In the genomic region with DNA sequence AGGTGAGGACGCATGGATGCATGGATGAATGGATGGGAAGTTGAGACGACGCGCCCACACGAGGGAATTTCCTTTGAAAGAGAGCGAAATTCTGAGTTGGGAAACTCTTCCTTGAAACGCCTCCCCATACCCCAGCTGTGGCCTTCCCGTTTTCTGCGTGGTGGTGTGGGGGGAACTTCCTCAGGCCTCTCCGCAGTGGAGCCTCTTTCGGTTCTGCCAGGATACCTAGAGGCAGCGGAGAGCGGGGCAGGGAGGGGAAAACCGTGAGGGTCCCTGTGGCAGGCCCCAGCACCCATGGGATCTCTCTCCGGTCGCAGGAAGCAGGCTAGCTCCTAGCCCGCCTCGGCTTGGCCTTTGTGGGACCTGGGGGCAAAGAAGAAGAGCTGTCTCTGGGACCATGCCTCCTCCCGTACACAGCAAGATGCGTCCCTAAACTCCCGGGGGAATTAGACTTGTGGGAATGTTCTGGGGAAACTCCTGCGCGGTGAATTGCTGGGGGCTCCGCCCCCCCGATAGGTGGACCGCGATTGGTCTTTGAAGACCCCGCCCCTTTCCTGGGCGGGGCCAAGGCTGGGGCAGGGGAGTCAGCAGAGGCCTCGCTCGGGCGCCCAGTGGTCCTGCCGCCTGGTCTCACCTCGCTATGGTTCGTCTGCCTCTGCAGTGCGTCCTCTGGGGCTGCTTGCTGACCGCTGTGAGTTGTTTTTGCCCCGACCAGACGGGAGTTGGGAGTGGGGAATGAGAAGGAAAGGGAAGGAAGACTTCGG, we compare ENCODE assay signal across 1 cellular context.
TF ChIP-seq lines count a peak whose summit lies in the region.

A gene (plus strand): TSS at position 611 of the 764 bp plus-strand sequence. CDS start 30 bp downstream, at position 641.

TF ChIP-seq in HepG2, 621 proteins besides CTCF, POLR2A, EP300 and RAD21 (continued from another document and continues in another):
- TF ChIP-seq, protein P1, sequence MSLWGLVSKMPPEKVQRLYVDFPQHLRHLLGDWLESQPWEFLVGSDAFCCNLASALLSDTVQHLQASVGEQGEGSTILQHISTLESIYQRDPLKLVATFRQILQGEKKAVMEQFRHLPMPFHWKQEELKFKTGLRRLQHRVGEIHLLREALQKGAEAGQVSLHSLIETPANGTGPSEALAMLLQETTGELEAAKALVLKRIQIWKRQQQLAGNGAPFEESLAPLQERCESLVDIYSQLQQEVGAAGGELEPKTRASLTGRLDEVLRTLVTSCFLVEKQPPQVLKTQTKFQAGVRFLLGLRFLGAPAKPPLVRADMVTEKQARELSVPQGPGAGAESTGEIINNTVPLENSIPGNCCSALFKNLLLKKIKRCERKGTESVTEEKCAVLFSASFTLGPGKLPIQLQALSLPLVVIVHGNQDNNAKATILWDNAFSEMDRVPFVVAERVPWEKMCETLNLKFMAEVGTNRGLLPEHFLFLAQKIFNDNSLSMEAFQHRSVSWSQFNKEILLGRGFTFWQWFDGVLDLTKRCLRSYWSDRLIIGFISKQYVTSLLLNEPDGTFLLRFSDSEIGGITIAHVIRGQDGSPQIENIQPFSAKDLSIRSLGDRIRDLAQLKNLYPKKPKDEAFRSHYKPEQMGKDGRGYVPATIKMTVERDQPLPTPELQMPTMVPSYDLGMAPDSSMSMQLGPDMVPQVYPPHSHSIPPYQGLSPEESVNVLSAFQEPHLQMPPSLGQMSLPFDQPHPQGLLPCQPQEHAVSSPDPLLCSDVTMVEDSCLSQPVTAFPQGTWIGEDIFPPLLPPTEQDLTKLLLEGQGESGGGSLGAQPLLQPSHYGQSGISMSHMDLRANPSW (CRISPR knock-in tag; IDR thresholded peaks at IDR 0.05; ENCODE audit: borderline replicate concordance) = no peak
- TF ChIP-seq TMF1 (CRISPR knock-in tag; IDR thresholded peaks at IDR 0.05; ENCODE audit: low read depth) = no peak; the same call in 1 of the 2 replicates
- no peak for TF ChIP-seq ZNF761 (CRISPR knock-in tag; conservative IDR thresholded peaks at IDR 0.05)
- no peak for TF ChIP-seq ZSCAN21 (CRISPR knock-in tag; IDR thresholded peaks at IDR 0.05; ENCODE audit: borderline replicate concordance)
- TF ChIP-seq ZNF572 (CRISPR knock-in tag; IDR thresholded peaks at IDR 0.05) = no peak
- TF ChIP-seq ZBTB7B (CRISPR knock-in tag; IDR thresholded peaks at IDR 0.05) = no peak
- no peak for TF ChIP-seq BHLHE40 (IDR thresholded peaks at IDR 0.05; ENCODE audit: low read length)
- no peak for TF ChIP-seq ZNF703 (CRISPR knock-in tag; IDR thresholded peaks at IDR 0.05; ENCODE audit: borderline replicate concordance)
- TF ChIP-seq ASH2L (IDR thresholded peaks at IDR 0.05; ENCODE audit: insufficient read length, low read depth, low read length) = no peak
- no peak for TF ChIP-seq PAF1 (CRISPR knock-in tag; IDR thresholded peaks at IDR 0.05)
- TF ChIP-seq KDM2A (CRISPR knock-in tag; IDR thresholded peaks at IDR 0.05; ENCODE audit: borderline replicate concordance, low read depth) = no peak
- TF ChIP-seq CHD2 (IDR thresholded peaks at IDR 0.05; ENCODE audit: low read depth, low read length) = no peak
- TF ChIP-seq, protein P2, sequence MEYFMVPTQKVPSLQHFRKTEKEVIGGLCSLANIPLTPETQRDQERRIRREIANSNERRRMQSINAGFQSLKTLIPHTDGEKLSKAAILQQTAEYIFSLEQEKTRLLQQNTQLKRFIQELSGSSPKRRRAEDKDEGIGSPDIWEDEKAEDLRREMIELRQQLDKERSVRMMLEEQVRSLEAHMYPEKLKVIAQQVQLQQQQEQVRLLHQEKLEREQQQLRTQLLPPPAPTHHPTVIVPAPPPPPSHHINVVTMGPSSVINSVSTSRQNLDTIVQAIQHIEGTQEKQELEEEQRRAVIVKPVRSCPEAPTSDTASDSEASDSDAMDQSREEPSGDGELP (IDR thresholded peaks at IDR 0.05; ENCODE audit: borderline replicate concordance, low read depth) = no peak
- TF ChIP-seq, protein P3, sequence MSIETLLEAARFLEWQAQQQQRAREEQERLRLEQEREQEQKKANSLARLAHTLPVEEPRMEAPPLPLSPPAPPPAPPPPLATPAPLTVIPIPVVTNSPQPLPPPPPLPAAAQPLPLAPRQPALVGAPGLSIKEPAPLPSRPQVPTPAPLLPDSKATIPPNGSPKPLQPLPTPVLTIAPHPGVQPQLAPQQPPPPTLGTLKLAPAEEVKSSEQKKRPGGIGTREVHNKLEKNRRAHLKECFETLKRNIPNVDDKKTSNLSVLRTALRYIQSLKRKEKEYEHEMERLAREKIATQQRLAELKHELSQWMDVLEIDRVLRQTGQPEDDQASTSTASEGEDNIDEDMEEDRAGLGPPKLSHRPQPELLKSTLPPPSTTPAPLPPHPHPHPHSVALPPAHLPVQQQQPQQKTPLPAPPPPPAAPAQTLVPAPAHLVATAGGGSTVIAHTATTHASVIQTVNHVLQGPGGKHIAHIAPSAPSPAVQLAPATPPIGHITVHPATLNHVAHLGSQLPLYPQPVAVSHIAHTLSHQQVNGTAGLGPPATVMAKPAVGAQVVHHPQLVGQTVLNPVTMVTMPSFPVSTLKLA (IDR thresholded peaks at IDR 0.05) = no peak
- no peak for TF ChIP-seq ZNF629 (CRISPR knock-in tag; conservative IDR thresholded peaks at IDR 0.05)
- no peak; the same call in 1 of the 2 replicates for TF ChIP-seq MXD4 (CRISPR knock-in tag; IDR thresholded peaks at IDR 0.05)
- no peak for TF ChIP-seq NCOA1 (CRISPR knock-in tag; IDR thresholded peaks at IDR 0.05)
- TF ChIP-seq, protein P4, sequence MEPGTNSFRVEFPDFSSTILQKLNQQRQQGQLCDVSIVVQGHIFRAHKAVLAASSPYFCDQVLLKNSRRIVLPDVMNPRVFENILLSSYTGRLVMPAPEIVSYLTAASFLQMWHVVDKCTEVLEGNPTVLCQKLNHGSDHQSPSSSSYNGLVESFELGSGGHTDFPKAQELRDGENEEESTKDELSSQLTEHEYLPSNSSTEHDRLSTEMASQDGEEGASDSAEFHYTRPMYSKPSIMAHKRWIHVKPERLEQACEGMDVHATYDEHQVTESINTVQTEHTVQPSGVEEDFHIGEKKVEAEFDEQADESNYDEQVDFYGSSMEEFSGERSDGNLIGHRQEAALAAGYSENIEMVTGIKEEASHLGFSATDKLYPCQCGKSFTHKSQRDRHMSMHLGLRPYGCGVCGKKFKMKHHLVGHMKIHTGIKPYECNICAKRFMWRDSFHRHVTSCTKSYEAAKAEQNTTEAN (CRISPR knock-in tag; conservative IDR thresholded peaks at IDR 0.05) = no peak
- TF ChIP-seq SNRNP70 (IDR thresholded peaks at IDR 0.05; ENCODE audit: low read depth, low read length) = no peak
- no peak; the same call in 1 of the 2 replicates for TF ChIP-seq ZNF225 (CRISPR knock-in tag; IDR thresholded peaks at IDR 0.05)
- TF ChIP-seq SALL1 (CRISPR knock-in tag; IDR thresholded peaks at IDR 0.05) = no peak
- TF ChIP-seq, protein P5, sequence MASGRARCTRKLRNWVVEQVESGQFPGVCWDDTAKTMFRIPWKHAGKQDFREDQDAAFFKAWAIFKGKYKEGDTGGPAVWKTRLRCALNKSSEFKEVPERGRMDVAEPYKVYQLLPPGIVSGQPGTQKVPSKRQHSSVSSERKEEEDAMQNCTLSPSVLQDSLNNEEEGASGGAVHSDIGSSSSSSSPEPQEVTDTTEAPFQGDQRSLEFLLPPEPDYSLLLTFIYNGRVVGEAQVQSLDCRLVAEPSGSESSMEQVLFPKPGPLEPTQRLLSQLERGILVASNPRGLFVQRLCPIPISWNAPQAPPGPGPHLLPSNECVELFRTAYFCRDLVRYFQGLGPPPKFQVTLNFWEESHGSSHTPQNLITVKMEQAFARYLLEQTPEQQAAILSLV (CRISPR knock-in tag; IDR thresholded peaks at IDR 0.05; ENCODE audit: borderline replicate concordance) = no peak
- peak; percentile 75 for TF ChIP-seq POLR2AphosphoS5 (IDR thresholded peaks at IDR 0.05; ENCODE audit: low read depth, low read length)
- TF ChIP-seq, protein P6, sequence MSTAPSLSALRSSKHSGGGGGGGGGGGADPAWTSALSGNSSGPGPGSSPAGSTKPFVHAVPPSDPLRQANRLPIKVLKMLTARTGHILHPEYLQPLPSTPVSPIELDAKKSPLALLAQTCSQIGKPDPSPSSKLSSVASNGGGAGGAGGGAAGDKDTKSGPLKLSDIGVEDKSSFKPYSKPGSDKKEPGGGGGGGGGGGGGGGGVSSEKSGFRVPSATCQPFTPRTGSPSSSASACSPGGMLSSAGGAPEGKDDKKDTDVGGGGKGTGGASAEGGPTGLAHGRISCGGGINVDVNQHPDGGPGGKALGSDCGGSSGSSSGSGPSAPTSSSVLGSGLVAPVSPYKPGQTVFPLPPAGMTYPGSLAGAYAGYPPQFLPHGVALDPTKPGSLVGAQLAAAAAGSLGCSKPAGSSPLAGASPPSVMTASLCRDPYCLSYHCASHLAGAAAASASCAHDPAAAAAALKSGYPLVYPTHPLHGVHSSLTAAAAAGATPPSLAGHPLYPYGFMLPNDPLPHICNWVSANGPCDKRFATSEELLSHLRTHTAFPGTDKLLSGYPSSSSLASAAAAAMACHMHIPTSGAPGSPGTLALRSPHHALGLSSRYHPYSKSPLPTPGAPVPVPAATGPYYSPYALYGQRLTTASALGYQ (CRISPR knock-in tag; IDR thresholded peaks at IDR 0.05) = no peak
- TF ChIP-seq ZNF101 (CRISPR knock-in tag; IDR thresholded peaks at IDR 0.05; ENCODE audit: borderline replicate concordance, low read depth) = no peak
- no peak for TF ChIP-seq TARDBP (CRISPR knock-in tag; IDR thresholded peaks at IDR 0.05)
- no peak for TF ChIP-seq MYC (CRISPR knock-in tag; IDR thresholded peaks at IDR 0.05; ENCODE audit: borderline replicate concordance)
- no peak for TF ChIP-seq YEATS2 (CRISPR knock-in tag; IDR thresholded peaks at IDR 0.05; ENCODE audit: borderline replicate concordance)
- TF ChIP-seq PRMT3 (CRISPR knock-in tag; IDR thresholded peaks at IDR 0.05; ENCODE audit: borderline replicate concordance, low read depth) = no peak
- TF ChIP-seq ZNF850 (CRISPR knock-in tag; conservative IDR thresholded peaks at IDR 0.05) = no peak
- no peak for TF ChIP-seq ARHGAP35 (CRISPR knock-in tag; IDR thresholded peaks at IDR 0.05; ENCODE audit: borderline replicate concordance)
- TF ChIP-seq, protein P7, sequence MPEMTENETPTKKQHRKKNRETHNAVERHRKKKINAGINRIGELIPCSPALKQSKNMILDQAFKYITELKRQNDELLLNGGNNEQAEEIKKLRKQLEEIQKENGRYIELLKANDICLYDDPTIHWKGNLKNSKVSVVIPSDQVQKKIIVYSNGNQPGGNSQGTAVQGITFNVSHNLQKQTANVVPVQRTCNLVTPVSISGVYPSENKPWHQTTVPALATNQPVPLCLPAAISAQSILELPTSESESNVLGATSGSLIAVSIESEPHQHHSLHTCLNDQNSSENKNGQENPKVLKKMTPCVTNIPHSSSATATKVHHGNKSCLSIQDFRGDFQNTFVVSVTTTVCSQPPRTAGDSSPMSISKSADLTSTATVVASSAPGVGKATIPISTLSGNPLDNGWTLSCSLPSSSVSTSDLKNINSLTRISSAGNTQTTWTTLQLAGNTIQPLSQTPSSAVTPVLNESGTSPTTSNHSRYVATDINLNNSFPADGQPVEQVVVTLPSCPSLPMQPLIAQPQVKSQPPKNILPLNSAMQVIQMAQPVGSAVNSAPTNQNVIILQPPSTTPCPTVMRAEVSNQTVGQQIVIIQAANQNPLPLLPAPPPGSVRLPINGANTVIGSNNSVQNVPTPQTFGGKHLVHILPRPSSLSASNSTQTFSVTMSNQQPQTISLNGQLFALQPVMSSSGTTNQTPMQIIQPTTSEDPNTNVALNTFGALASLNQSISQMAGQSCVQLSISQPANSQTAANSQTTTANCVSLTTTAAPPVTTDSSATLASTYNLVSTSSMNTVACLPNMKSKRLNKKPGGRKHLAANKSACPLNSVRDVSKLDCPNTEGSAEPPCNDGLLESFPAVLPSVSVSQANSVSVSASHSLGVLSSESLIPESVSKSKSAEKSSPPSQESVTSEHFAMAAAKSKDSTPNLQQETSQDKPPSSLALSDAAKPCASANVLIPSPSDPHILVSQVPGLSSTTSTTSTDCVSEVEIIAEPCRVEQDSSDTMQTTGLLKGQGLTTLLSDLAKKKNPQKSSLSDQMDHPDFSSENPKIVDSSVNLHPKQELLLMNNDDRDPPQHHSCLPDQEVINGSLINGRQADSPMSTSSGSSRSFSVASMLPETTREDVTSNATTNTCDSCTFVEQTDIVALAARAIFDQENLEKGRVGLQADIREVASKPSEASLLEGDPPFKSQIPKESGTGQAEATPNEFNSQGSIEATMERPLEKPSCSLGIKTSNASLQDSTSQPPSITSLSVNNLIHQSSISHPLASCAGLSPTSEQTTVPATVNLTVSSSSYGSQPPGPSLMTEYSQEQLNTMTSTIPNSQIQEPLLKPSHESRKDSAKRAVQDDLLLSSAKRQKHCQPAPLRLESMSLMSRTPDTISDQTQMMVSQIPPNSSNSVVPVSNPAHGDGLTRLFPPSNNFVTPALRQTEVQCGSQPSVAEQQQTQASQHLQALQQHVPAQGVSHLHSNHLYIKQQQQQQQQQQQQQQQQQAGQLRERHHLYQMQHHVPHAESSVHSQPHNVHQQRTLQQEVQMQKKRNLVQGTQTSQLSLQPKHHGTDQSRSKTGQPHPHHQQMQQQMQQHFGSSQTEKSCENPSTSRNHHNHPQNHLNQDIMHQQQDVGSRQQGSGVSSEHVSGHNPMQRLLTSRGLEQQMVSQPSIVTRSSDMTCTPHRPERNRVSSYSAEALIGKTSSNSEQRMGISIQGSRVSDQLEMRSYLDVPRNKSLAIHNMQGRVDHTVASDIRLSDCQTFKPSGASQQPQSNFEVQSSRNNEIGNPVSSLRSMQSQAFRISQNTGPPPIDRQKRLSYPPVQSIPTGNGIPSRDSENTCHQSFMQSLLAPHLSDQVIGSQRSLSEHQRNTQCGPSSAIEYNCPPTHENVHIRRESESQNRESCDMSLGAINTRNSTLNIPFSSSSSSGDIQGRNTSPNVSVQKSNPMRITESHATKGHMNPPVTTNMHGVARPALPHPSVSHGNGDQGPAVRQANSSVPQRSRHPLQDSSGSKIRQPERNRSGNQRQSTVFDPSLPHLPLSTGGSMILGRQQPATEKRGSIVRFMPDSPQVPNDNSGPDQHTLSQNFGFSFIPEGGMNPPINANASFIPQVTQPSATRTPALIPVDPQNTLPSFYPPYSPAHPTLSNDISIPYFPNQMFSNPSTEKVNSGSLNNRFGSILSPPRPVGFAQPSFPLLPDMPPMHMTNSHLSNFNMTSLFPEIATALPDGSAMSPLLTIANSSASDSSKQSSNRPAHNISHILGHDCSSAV (CRISPR knock-in tag; IDR thresholded peaks at IDR 0.05; ENCODE audit: borderline replicate concordance) = no peak
- TF ChIP-seq, protein P8, sequence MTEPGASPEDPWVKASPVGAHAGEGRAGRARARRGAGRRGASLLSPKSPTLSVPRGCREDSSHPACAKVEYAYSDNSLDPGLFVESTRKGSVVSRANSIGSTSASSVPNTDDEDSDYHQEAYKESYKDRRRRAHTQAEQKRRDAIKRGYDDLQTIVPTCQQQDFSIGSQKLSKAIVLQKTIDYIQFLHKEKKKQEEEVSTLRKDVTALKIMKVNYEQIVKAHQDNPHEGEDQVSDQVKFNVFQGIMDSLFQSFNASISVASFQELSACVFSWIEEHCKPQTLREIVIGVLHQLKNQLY (CRISPR knock-in tag; IDR thresholded peaks at IDR 0.05) = no peak
- TF ChIP-seq, protein P9, sequence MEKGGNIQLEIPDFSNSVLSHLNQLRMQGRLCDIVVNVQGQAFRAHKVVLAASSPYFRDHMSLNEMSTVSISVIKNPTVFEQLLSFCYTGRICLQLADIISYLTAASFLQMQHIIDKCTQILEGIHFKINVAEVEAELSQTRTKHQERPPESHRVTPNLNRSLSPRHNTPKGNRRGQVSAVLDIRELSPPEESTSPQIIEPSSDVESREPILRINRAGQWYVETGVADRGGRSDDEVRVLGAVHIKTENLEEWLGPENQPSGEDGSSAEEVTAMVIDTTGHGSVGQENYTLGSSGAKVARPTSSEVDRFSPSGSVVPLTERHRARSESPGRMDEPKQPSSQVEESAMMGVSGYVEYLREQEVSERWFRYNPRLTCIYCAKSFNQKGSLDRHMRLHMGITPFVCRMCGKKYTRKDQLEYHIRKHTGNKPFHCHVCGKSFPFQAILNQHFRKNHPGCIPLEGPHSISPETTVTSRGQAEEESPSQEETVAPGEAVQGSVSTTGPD (CRISPR knock-in tag; IDR thresholded peaks at IDR 0.05) = no peak
- no peak for TF ChIP-seq RARA (CRISPR knock-in tag; IDR thresholded peaks at IDR 0.05)
- TF ChIP-seq SRSF9 (IDR thresholded peaks at IDR 0.05; ENCODE audit: borderline replicate concordance, insufficient read depth, low read depth, low read length, poor library complexity, severe bottlenecking) = no peak
- no peak for TF ChIP-seq ELF3 (CRISPR knock-in tag; IDR thresholded peaks at IDR 0.05)
